In the genomic region with DNA sequence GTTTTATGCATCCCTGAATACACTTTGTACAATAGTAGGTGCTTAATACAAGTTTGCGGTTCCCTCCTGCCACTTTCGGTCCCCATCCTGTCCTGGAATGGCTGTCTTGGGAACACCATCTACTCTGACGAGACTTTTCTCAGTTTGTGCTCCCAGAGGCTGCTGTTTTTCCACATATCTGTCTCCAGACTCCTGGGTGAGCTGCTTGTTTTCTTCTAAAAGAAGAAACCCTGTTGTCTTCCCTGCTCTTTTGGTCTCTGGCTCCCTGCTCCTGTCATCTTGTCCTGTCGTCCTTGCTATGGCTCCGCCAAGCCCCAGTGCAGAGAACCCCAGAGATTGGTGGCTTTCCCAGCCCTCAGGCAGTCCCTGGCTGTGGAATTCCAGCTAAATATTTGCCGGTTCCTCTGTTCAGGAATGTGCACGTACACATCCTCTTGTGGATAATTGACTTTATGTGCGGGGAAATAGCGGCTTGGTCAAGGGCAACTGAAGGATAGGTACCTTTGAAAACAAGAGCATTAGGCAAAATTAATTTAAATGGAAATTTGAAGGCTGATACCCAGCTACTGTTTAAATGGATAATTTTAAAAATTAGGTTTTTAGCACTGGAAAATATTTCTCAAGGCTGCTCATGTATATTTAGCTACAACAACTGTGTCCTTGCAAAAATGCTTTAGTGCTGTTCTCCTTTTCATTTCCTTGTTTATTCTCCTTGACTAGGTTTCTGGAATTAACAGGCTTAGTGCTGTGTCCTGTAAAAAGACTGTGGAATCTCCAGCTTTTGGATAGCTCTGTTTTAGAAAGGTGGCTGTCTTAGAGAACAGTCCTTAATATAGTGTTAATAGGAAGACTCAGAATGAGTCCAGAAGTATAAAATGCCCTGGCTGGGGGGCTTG, we compare ENCODE assay signal across 22 cellular contexts. TPM values are rescaled to one million over a fixed set of nuclear protein-coding genes. Genes with fewer than 3 reads are reported as not detected.
DNase-seq lines count a peak whose midpoint lies in the region; ATAC-seq and TF ChIP-seq lines count a peak whose summit lies in the region.
"Had no signal": no experiment of that assay in that cellular context is flagged by ENCODE, and none has a peak within 500 bp of the region (broad histone marks: within the 10 kb centered on the region; RNA-seq: fewer than 3 reads in every experiment).

No MANE protein-coding gene starts in this region.

- H3K4me1 ChIP-seq in body of pancreas (peaks cover 20% of the 10 kb centered on the region), upper lobe of right lung (no peaks in the 10 kb centered on the region), tibial artery (peaks cover 0 to 6% (median 3%) of the 10 kb centered on the region in 4 donors)

- no peak overlapping the region for H3K27ac Mint-ChIP-seq in stimulated activated effector memory CD8-positive, alpha-beta T cell treated with anti-CD3 and anti-CD28 coated beads, Interleukin-12 subunit alpha, Interleukin-12 subunit beta, amount 100 ng/mL, for 72 hours
- H3K27ac Mint-ChIP-seq: activated naive CD4-positive, alpha-beta T cell treated with anti-CD3 and anti-CD28 coated beads for 36 hours; CD8-positive, alpha-beta T cell had no signal

- DNase-seq in Right ventricle myocardium superior (no peak), cardiac septum (ENCODE audit: low spot score) (no peak), body of pancreas (peak in 2 of 4 donors; percentile 9 to 18), upper lobe of right lung (no peak), NCI-H446 (lab: John Stamatoyannopoulos, UW) (no peak), tibial artery (no peak)
- DNase-seq in stimulated activated effector memory CD8-positive, alpha-beta T cell treated with anti-CD3 and anti-CD28 coated beads, Interleukin-12 subunit alpha, Interleukin-12 subunit beta, amount 100 ng/mL, for 72 hours (ENCODE audit: low spot score in 2 of 2) = no peak
- DNase-seq: activated CD4-positive, CD25-positive, alpha-beta regulatory T cell; activated naive CD4-positive, alpha-beta T cell treated with anti-CD3 and anti-CD28 coated beads for 36 hours; CD8-positive, alpha-beta T cell; GF-D8; NCI-H1105 treated with DMSO at 0.1 percent for 48 hours; stimulated activated CD4-positive, alpha-beta T cell treated with anti-CD3 and anti-CD28 coated beads, Interleukin-1b, Interleukin-23, amount 100 ng/mL, for 48 hours; transverse colon had no signal

- intact Hi-C loops in Right ventricle myocardium superior (cut with DNase I) = no loop called here
- intact Hi-C loops in cardiac septum (cut with DNase I) = no loop called here
- intact Hi-C loops in body of pancreas (cut with DNase I) = no loop called here
- intact Hi-C loops in upper lobe of right lung (cut with DNase I) = no loop called here
- intact Hi-C loops in tibial artery (cut with DNase I; ENCODE audit: low total_unique reads) = no loop called here

- ATAC-seq in Right ventricle myocardium superior (ENCODE audit: poor library complexity) = peak; percentile 70
- ATAC-seq in body of pancreas = peak; percentile 70
- ATAC-seq in upper lobe of right lung = peak; percentile 49
- ATAC-seq in stimulated activated effector memory CD8-positive, alpha-beta T cell treated with anti-CD3 and anti-CD28 coated beads, Interleukin-12 subunit alpha, Interleukin-12 subunit beta, amount 100 ng/mL, for 72 hours = no peak
- ATAC-seq: CD8-positive, alpha-beta T cell; gastroesophageal sphincter; K562 had no signal

- WGBS in body of pancreas, 2 donors = 72 to 78% methylated on average over 9 of the region's 9 CpGs

- H3K4me1 Mint-ChIP-seq in stimulated activated effector memory CD8-positive, alpha-beta T cell treated with anti-CD3 and anti-CD28 coated beads, Interleukin-12 subunit alpha, Interleukin-12 subunit beta, amount 100 ng/mL, for 72 hours = no peaks in the 10 kb centered on the region

- H3K9me3 Mint-ChIP-seq in stimulated activated effector memory CD8-positive, alpha-beta T cell treated with anti-CD3 and anti-CD28 coated beads, Interleukin-12 subunit alpha, Interleukin-12 subunit beta, amount 100 ng/mL, for 72 hours = no peaks in the 10 kb centered on the region
- H3K9me3 Mint-ChIP-seq: activated naive CD4-positive, alpha-beta T cell treated with anti-CD3 and anti-CD28 coated beads for 36 hours; CD8-positive, alpha-beta T cell had no signal

- TF ChIP-seq CTCF in body of pancreas (IDR thresholded peaks at IDR 0.05) (no peak), upper lobe of right lung (IDR thresholded peaks at IDR 0.05) (no peak), tibial artery (IDR thresholded peaks at IDR 0.05) (no peak)

- H3K36me3 ChIP-seq in body of pancreas (replicated peaks in 1 of 2; ENCODE audit: insufficient read depth in 1 of 2, low read depth in 2 of 2) (no peaks in the 10 kb centered on the region), upper lobe of right lung (peaks cover 7% of the 10 kb centered on the region), tibial artery (peaks cover 0 to 15% (median 11%) of the 10 kb centered on the region in 3 donors)
- H3K36me3 ChIP-seq: transverse colon had no signal

- H3K27me3 ChIP-seq in body of pancreas (no peaks in the 10 kb centered on the region), layer of hippocampus (ENCODE audit: control insufficient read depth, insufficient read depth, low read length) (no peaks in the 10 kb centered on the region), upper lobe of right lung (no peaks in the 10 kb centered on the region), tibial artery (no peaks in the 10 kb centered on the region)
- H3K27me3 ChIP-seq: gastroesophageal sphincter, transverse colon had no signal

- H3K4me3 Mint-ChIP-seq in stimulated activated effector memory CD8-positive, alpha-beta T cell treated with anti-CD3 and anti-CD28 coated beads, Interleukin-12 subunit alpha, Interleukin-12 subunit beta, amount 100 ng/mL, for 72 hours = no peak overlapping the region
- H3K4me3 Mint-ChIP-seq: activated naive CD4-positive, alpha-beta T cell treated with anti-CD3 and anti-CD28 coated beads for 36 hours; CD8-positive, alpha-beta T cell had no signal

- H3K4me3 ChIP-seq in body of pancreas (no peak overlapping the region), upper lobe of right lung (no peak overlapping the region), tibial artery (no peak overlapping the region)
- H3K4me3 ChIP-seq: gastroesophageal sphincter, K562, SK-N-MC, transverse colon had no signal

- no peak for TF ChIP-seq POLR2A in body of pancreas (IDR thresholded peaks at IDR 0.05)

- H3K36me3 Mint-ChIP-seq in stimulated activated effector memory CD8-positive, alpha-beta T cell treated with anti-CD3 and anti-CD28 coated beads, Interleukin-12 subunit alpha, Interleukin-12 subunit beta, amount 100 ng/mL, for 72 hours = peaks cover 6% of the 10 kb centered on the region

- H3K27ac ChIP-seq in body of pancreas = peak overlapping the region in 3 of 4 donors; percentile 8 to 67 (median 52)
- H3K27ac ChIP-seq in layer of hippocampus (ENCODE audit: low read depth, low read length) = peak overlapping the region; percentile 23
- no peak overlapping the region for H3K27ac ChIP-seq in upper lobe of right lung
- H3K27ac ChIP-seq in tibial artery = no peak overlapping the region
- H3K27ac ChIP-seq: gastroesophageal sphincter, SK-N-MC, transverse colon had no signal

- H3K9me3 ChIP-seq in body of pancreas (no peaks in the 10 kb centered on the region), upper lobe of right lung (no peaks in the 10 kb centered on the region), tibial artery (no peaks in the 10 kb centered on the region)
- H3K9me3 ChIP-seq: gastroesophageal sphincter, transverse colon had no signal

RNA-seq across cellular contexts. Expression of gene SLC12A3, which starts 50.2 kb away (rescaled TPM):
- total RNA-seq in Right ventricle myocardium superior (not detected), cardiac septum (not detected), body of pancreas (not detected), upper lobe of right lung (not detected)
- total RNA-seq: A673; activated naive CD4-positive, alpha-beta T cell treated with anti-CD3 and anti-CD28 coated beads for 36 hours; bronchial epithelial cell; CD8-positive, alpha-beta T cell; gastroesophageal sphincter; K562; myocyte; pulmonary artery endothelial cell; transverse colon had no signal

Comparison
In these comparisons a context has a peak if more than half of its experiments do, and no peak if none do; other contexts are left out.
1. H3K27ac ChIP-seq: peak in body of pancreas (3 of 4) and layer of hippocampus (single experiment); none in upper lobe of right lung (single experiment) and tibial artery (0 of 2).